In genomic region chr10:16988900-16989299, GRCh38 we compare ENCODE assay signal across 24 cellular contexts.
"Had no signal": no experiment of that assay in that cellular context is flagged by ENCODE, and none has a peak within 500 bp of the region (broad histone marks: within the 10 kb centered on the region; RNA-seq: fewer than 3 reads in every experiment).

No MANE protein-coding gene starts in this region.

- ATAC-seq: gastroesophageal sphincter; left colon; left ventricle myocardium superior; right lobe of liver; stimulated activated memory B cell treated with anti-CD40 and anti-IgM and Interleukin-4, amounts not matched to agents 10 μg/mL and 1 μg/mL and 100 μg/mL, for 72 hours; stimulated activated naive CD8-positive, alpha-beta T cell treated with anti-CD3 and anti-CD28 coated beads, Interleukin-15, amount 100 ng/mL, for 72 hours had no signal

- H3K79me2 ChIP-seq: hepatocyte, parathyroid adenoma had no signal

- H3K27me3 ChIP-seq: esophagus muscularis mucosa, gastroesophageal sphincter, hepatocyte, right lobe of liver, spleen, testis had no signal

- H2AFZ ChIP-seq: hepatocyte, parathyroid adenoma had no signal

- H3K9ac ChIP-seq: parathyroid adenoma had no signal

- H3K27ac ChIP-seq: epithelial cell of prostate, hepatocyte, parathyroid adenoma, prostate gland, right lobe of liver, spleen, testis had no signal

- H3K36me3 ChIP-seq: esophagus muscularis mucosa, gastroesophageal sphincter, prostate gland, right lobe of liver, spleen had no signal

- FAIRE-seq: urothelium cell line had no signal

- DNase-seq: effector memory CD4-positive, alpha-beta T cell; glutamatergic neuron; left colon; left ventricle myocardium superior; mesendoderm; naive B cell; retina; right lobe of liver; spleen; stimulated activated CD4-positive, alpha-beta T cell treated with anti-CD3 and anti-CD28 coated beads, Interleukin-15, amount 100 ng/mL, for 24 hours; stimulated activated CD4-positive, alpha-beta T cell treated with anti-CD3 and anti-CD28 coated beads, Interleukin-1b, Interleukin-23, amount 100 ng/mL, for 48 hours; stimulated activated CD4-positive, alpha-beta T cell treated with anti-CD3 and anti-CD28 coated beads, Interleukin-4, amount 100 ng/mL, for 24 hours; stimulated activated naive CD8-positive, alpha-beta T cell treated with anti-CD3 and anti-CD28 coated beads, Interleukin-15, amount 100 ng/mL, for 72 hours; testis; trophoblast cell had no signal

- H3K4me3 ChIP-seq: esophagus muscularis mucosa, gastroesophageal sphincter, hepatocyte, lung, prostate gland, right lobe of liver, spleen, testis had no signal

- H3K4me2 ChIP-seq: hepatocyte had no signal

- H3K4me1 ChIP-seq: parathyroid adenoma, right lobe of liver, testis had no signal

- H3K9me3 ChIP-seq: esophagus muscularis mucosa, gastroesophageal sphincter, prostate gland, right lobe of liver, spleen, testis had no signal
